ENCODE assay signal across 1 cellular context in genomic region chr16:48499822-48500440, GRCh38.
TF ChIP-seq lines count a peak whose summit lies in the region.

No MANE protein-coding gene starts in this region.

TF ChIP-seq in HEK293, 187 proteins besides CTCF, POLR2A, EP300 and RAD21 (continued from another document):
- TF ChIP-seq PRDM2 (tag by site-specific recombination; IDR thresholded peaks at IDR 0.05; ENCODE audit: borderline replicate concordance), result no peak
- no peak for TF ChIP-seq ZNF626 (tag by site-specific recombination; IDR thresholded peaks at IDR 0.05)
- no peak for TF ChIP-seq ZNF366 (tag by site-specific recombination; conservative IDR thresholded peaks at IDR 0.05)
- TF ChIP-seq ZNF24 (tag by site-specific recombination; IDR thresholded peaks at IDR 0.05), result no peak
- no peak for TF ChIP-seq ZNF18 (tag by site-specific recombination; IDR thresholded peaks at IDR 0.05)
- no peak for TF ChIP-seq ZNF426 (tag by site-specific recombination; IDR thresholded peaks at IDR 0.05)
- TF ChIP-seq ZSCAN5A (tag by site-specific recombination; IDR thresholded peaks at IDR 0.05), result no peak
- TF ChIP-seq ZNF830 (tag by site-specific recombination; IDR thresholded peaks at IDR 0.05; ENCODE audit: low read depth), result no peak
- no peak for TF ChIP-seq ZNF529 (tag by site-specific recombination; IDR thresholded peaks at IDR 0.05; ENCODE audit: insufficient replicate concordance)
- no peak for TF ChIP-seq GLI2 (tag by site-specific recombination; IDR thresholded peaks at IDR 0.05; ENCODE audit: borderline replicate concordance, low read depth)
- no peak for TF ChIP-seq ZNF214 (tag by site-specific recombination; IDR thresholded peaks at IDR 0.05; ENCODE audit: borderline replicate concordance)
- TF ChIP-seq ZNF629 (tag by site-specific recombination; IDR thresholded peaks at IDR 0.05), result peak; percentile 31; the same call in 1 of the 2 replicates
- no peak for TF ChIP-seq SCRT1 (tag by site-specific recombination; IDR thresholded peaks at IDR 0.05; ENCODE audit: borderline replicate concordance)
- TF ChIP-seq ZFP3 (tag by site-specific recombination; IDR thresholded peaks at IDR 0.05; ENCODE audit: low read depth), result no peak
- TF ChIP-seq ZNF791 (tag by site-specific recombination; IDR thresholded peaks at IDR 0.05), result no peak
